Comparison of ENCODE assay signal across 21 cellular contexts in genomic region chr9:4861736-4862451, GRCh38.
DNase-seq lines count a peak whose midpoint lies in the region; ATAC-seq and TF ChIP-seq lines count a peak whose summit lies in the region.
"Had no signal": no experiment of that assay in that cellular context is flagged by ENCODE, and none has a peak within 500 bp of the region (broad histone marks: within the 10 kb centered on the region; RNA-seq: fewer than 3 reads in every experiment).

No MANE protein-coding gene starts in this region.

- H3K9me3 Mint-ChIP-seq in stimulated activated naive CD8-positive, alpha-beta T cell treated with anti-CD3 and anti-CD28 coated beads, Interleukin-15, amount 100 ng/mL, for 72 hours, result no peaks in the 10 kb centered on the region
- H3K9me3 Mint-ChIP-seq: CD14-positive monocyte had no signal

- H3K79me2 ChIP-seq in trophoblast cell (ENCODE audit: control insufficient read depth, insufficient read depth, low read length, poor library complexity), result no peaks in the 10 kb centered on the region

- H2BK120ac ChIP-seq in trophoblast cell (ENCODE audit: insufficient read depth, low read length, poor library complexity), result no peak overlapping the region

- WGBS in trophoblast cell (ENCODE audit: extremely low coverage, insufficient coverage, insufficient read length), result no CpG with 5 or more reads among the region's 7 CpGs

- H3K4me3 ChIP-seq in trophoblast cell (ENCODE audit: low read depth, low read length), result no peak overlapping the region
- no peak overlapping the region for H3K4me3 ChIP-seq in lower lobe of right lung
- H3K4me3 ChIP-seq: SJCRH30 had no signal

- H4K12ac ChIP-seq in trophoblast cell (ENCODE audit: low read depth, low read length), result no peak overlapping the region

- H3K4me3 Mint-ChIP-seq in stimulated activated naive CD8-positive, alpha-beta T cell treated with anti-CD3 and anti-CD28 coated beads, Interleukin-15, amount 100 ng/mL, for 72 hours, result no peak overlapping the region
- H3K4me3 Mint-ChIP-seq: CD14-positive monocyte had no signal

- no peak overlapping the region for H3K23ac ChIP-seq in trophoblast cell (ENCODE audit: low read length)

- no peak overlapping the region for H4K91ac ChIP-seq in trophoblast cell (ENCODE audit: low read depth, low read length)

- H2BK12ac ChIP-seq in trophoblast cell (ENCODE audit: low read length), result no peak overlapping the region

- H3K4me1 Mint-ChIP-seq in stimulated activated naive CD8-positive, alpha-beta T cell treated with anti-CD3 and anti-CD28 coated beads, Interleukin-15, amount 100 ng/mL, for 72 hours, result peaks cover 17% of the 10 kb centered on the region

- H3K27me3 ChIP-seq in foreskin keratinocyte, result no peaks in the 10 kb centered on the region
- no peaks in the 10 kb centered on the region for H3K27me3 ChIP-seq in trophoblast cell (ENCODE audit: insufficient read depth, low read length)
- no peaks in the 10 kb centered on the region for H3K27me3 ChIP-seq in lower lobe of right lung (ENCODE audit: low read depth)
- H3K27me3 ChIP-seq: SJCRH30 had no signal

- H3K4me2 ChIP-seq in trophoblast cell (ENCODE audit: low read length), result no peak overlapping the region

- H3K27ac Mint-ChIP-seq in stimulated activated naive CD8-positive, alpha-beta T cell treated with anti-CD3 and anti-CD28 coated beads, Interleukin-15, amount 100 ng/mL, for 72 hours, result peak overlapping the region; percentile 69 to 76

- no peak overlapping the region for H2AFZ ChIP-seq in trophoblast cell (ENCODE audit: insufficient read depth, low read length, poor library complexity)

- TF ChIP-seq CTCF in foreskin keratinocyte (conservative IDR thresholded peaks at IDR 0.05) (no peak), lower lobe of right lung (IDR thresholded peaks at IDR 0.05) (no peak)

- H3K79me1 ChIP-seq in trophoblast cell (ENCODE audit: low read length), result no peaks in the 10 kb centered on the region

- H3K4me1 ChIP-seq in foreskin keratinocyte (peaks cover 14% of the 10 kb centered on the region), trophoblast cell (ENCODE audit: control insufficient read depth in 1 of 2, insufficient read depth in 2 of 2, low read length in 2 of 2) (peaks cover 3 to 10% of the 10 kb centered on the region in 2 experiments), lower lobe of right lung (no peaks in the 10 kb centered on the region)
- H3K4me1 ChIP-seq: SJCRH30 had no signal

- H3K27ac ChIP-seq in foreskin keratinocyte, result no peak overlapping the region
- H3K27ac ChIP-seq in trophoblast cell (ENCODE audit: low read depth, low read length), result no peak overlapping the region
- no peak overlapping the region for H3K27ac ChIP-seq in lower lobe of right lung
- H3K27ac ChIP-seq: SJCRH30 had no signal

- no peak for DNase-seq in stimulated activated naive CD8-positive, alpha-beta T cell treated with anti-CD3 and anti-CD28 coated beads, Interleukin-15, amount 100 ng/mL, for 72 hours
- DNase-seq in stimulated activated naive CD8-positive, alpha-beta T cell treated with anti-CD3 and anti-CD28 coated beads, Interleukin-15, Interleukin-2, amounts not matched to agents 100 U/mL and 50 U/mL, for 24 hours, result no peak
- DNase-seq in foreskin keratinocyte, result peak in 1 of 2 donors; percentile 54
- peak; percentile 84 to 96 for DNase-seq in trophoblast cell
- no peak for DNase-seq in head of caudate nucleus
- no peak for DNase-seq in lower lobe of right lung
- no peak for DNase-seq in NCI-H1436 (lab: John Stamatoyannopoulos, UW)
- DNase-seq: 8988T, COR-L47, DMS153, GDM1, KBM-7, NCI-H1105, NCI-H1694 treated with DMSO at 0.1 percent for 48 hours, NCI-H2107, NCI-H2227 treated with DMSO at 0.1 percent for 48 hours, NCI-H510A treated with DMSO at 0.1 percent for 48 hours, NCI-H774, SJCRH30 had no signal

- H2AK5ac ChIP-seq in trophoblast cell (ENCODE audit: low read length), result no peak overlapping the region

- no peak overlapping the region for H3K14ac ChIP-seq in trophoblast cell (ENCODE audit: low read length)

- no peaks in the 10 kb centered on the region for H3K9me3 ChIP-seq in trophoblast cell (ENCODE audit: insufficient read depth, low read depth, low read length)
- H3K9me3 ChIP-seq in lower lobe of right lung, result no peaks in the 10 kb centered on the region
- H3K9me3 ChIP-seq: SJCRH30 had no signal

- intact Hi-C loops in head of caudate nucleus (cut with DNase I), result no loop called here
- intact Hi-C loops in lower lobe of right lung (cut with DNase I), result no loop called here

- no peak for ATAC-seq in stimulated activated naive CD8-positive, alpha-beta T cell treated with anti-CD3 and anti-CD28 coated beads, Interleukin-15, amount 100 ng/mL, for 72 hours
- no peak for ATAC-seq in stimulated activated naive CD8-positive, alpha-beta T cell treated with anti-CD3 and anti-CD28 coated beads, Interleukin-15, Interleukin-2, amounts not matched to agents 100 U/mL and 50 U/mL, for 24 hours
- peak; percentile 51 for ATAC-seq in foreskin keratinocyte
- no peak for ATAC-seq in lower lobe of right lung
- no peak for ATAC-seq in GM18502 (IDR thresholded peaks at IDR 0.05; ENCODE audit: poor library complexity, unreplicated experiment)

- H3K4ac ChIP-seq in trophoblast cell (ENCODE audit: low read depth, low read length), result no peak overlapping the region

- H3K36me3 ChIP-seq in trophoblast cell (ENCODE audit: control insufficient read depth in 1 of 2, insufficient read depth in 2 of 2, low read length in 2 of 2) (peaks cover 0 to 4% of the 10 kb centered on the region in 2 experiments), lower lobe of right lung (peaks cover 15% of the 10 kb centered on the region)

- H3K18ac ChIP-seq in trophoblast cell (ENCODE audit: low read length), result no peak overlapping the region

- H3K9ac ChIP-seq in trophoblast cell (ENCODE audit: low read length), result peak overlapping the region; percentile 48

- no peak overlapping the region for H4K8ac ChIP-seq in trophoblast cell (ENCODE audit: low read depth, low read length)

- no peaks in the 10 kb centered on the region for H3K27me3 Mint-ChIP-seq in stimulated activated naive CD8-positive, alpha-beta T cell treated with anti-CD3 and anti-CD28 coated beads, Interleukin-15, amount 100 ng/mL, for 72 hours

- H2BK5ac ChIP-seq in trophoblast cell (ENCODE audit: low read depth, low read length, poor library complexity), result no peak overlapping the region

Comparison
In these comparisons a context has a peak if more than half of its experiments do, and no peak if none do; other contexts are left out.
1. DNase-seq: peak in trophoblast cell (2 of 2); none in stimulated activated naive CD8-positive, alpha-beta T cell treated with anti-CD3 and anti-CD28 coated beads, Interleukin-15, amount 100 ng/mL, for 72 hours (0 of 2), stimulated activated naive CD8-positive, alpha-beta T cell treated with anti-CD3 and anti-CD28 coated beads, Interleukin-15, Interleukin-2, amounts not matched to agents 100 U/mL and 50 U/mL, for 24 hours (single experiment), head of caudate nucleus (0 of 42), lower lobe of right lung (single experiment) and NCI-H1436 (single experiment).